Comparison of ENCODE assay signal across 8 cellular contexts in the genomic region with DNA sequence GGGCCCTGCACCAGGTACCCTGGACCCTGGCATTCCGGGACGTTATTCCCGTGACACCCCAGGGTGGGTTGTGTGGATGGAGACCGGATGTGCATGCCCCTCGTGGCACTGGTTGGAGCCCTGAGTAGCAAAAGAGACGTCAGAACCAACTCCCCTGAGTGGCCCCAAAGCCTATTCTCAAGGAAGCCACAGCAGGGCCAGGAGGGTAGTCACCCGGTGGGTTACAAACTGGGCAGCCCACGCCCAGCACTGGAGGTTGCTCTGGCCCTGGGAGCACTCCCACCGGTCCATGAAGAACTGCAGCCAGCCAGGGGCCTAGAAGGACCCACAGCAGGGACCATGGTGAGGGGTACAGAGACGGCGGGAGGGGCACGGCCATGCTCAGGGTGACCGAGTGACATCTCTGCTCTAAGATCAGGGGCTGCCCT. TPM values are rescaled to one million over a fixed set of nuclear protein-coding genes. Genes with fewer than 3 reads are reported as not detected.
DNase-seq lines count a peak whose midpoint lies in the region; ATAC-seq, FAIRE-seq and TF ChIP-seq lines count a peak whose summit lies in the region.

No MANE protein-coding gene starts in this region.

- intact Hi-C loops in adrenal gland (cut with DNase I): no loop called here

- no peaks in the 10 kb centered on the region for H3K36me3 Mint-ChIP-seq in mesothelial cell of epicardium

- no peaks in the 10 kb centered on the region for H3K27me3 Mint-ChIP-seq in mesothelial cell of epicardium (ENCODE audit: low read depth)

- no peaks in the 10 kb centered on the region for H3K9me3 ChIP-seq in adrenal gland (replicated peaks in 1 of 3)

- FAIRE-seq in HTR-8/SVneo (lab: Jason Lieb, UNC): peak; percentile 26

- peaks cover 43 to 70% of the 10 kb centered on the region in 2 donors for H3K4me1 ChIP-seq in adrenal gland (replicated peaks in 1 of 2)

- TF ChIP-seq POLR2A in adrenal gland (IDR thresholded peaks at IDR 0.05): no peak

- peak overlapping the region in 1 of 4 donors; percentile 53 for H3K4me3 ChIP-seq in adrenal gland

- H3K4me3 Mint-ChIP-seq in mesothelial cell of epicardium: peak overlapping the region; percentile 48

- no peaks in the 10 kb centered on the region for H3K36me3 ChIP-seq in adrenal gland (replicated peaks in 1 of 2)

- H3K4me1 Mint-ChIP-seq in mesothelial cell of epicardium: peaks cover 36% of the 10 kb centered on the region

- H3K9me3 Mint-ChIP-seq in mesothelial cell of epicardium: no peaks in the 10 kb centered on the region

- ATAC-seq in GM21723 (IDR thresholded peaks at IDR 0.05; ENCODE audit: unreplicated experiment): no peak
- ATAC-seq in GM21526 (IDR thresholded peaks at IDR 0.05; ENCODE audit: low FRiP score, unreplicated experiment): no peak

- H3K27ac ChIP-seq in adrenal gland: peak overlapping the region; percentile 62 to 92 (median 86)

- 28 to 42% (median 38%) methylated on average over 2 to 13 of the region's 13 CpGs for WGBS in adrenal gland, 4 donors

- H3K27me3 ChIP-seq in adrenal gland: no peaks in the 10 kb centered on the region

- H3K27ac Mint-ChIP-seq in mesothelial cell of epicardium: no peak overlapping the region

- DNase-seq in Ammon's horn (ENCODE audit: low spot score) (peak; percentile 16), HTR-8/SVneo (ENCODE audit: insufficient read length, low spot score) (no peak), adrenal gland (peak in 1 of 7 donors; percentile 76), mesothelial cell of epicardium (ENCODE audit: low spot score in 2 of 2, unreplicated experiment in 2 of 2) (no peak), GM03348 (ENCODE audit: low spot score) (no peak), cerebellum (ENCODE audit: low spot score) (no peak)

- TF ChIP-seq CTCF in adrenal gland (IDR thresholded peaks at IDR 0.05): no peak
- TF ChIP-seq CTCF in mesothelial cell of epicardium (IDR thresholded peaks at IDR 0.05; ENCODE audit: unreplicated experiment): no peak

RNA-seq across cellular contexts. Expression of a gene that starts 7.5 kb away (rescaled TPM):
- total RNA-seq in adrenal gland (10 to 100 TPM in 7 of 8 donors, 1 to 10 TPM in 1; 7.1 to 28.1 (median 18.3) TPM), mesothelial cell of epicardium (22.0 to 24.1 TPM (median 23.5 TPM) in 3 replicates), cerebellum (2.0 TPM)
- 10 to 100 TPM in 1 of 3 donors, 1 to 10 TPM in 2; 2.0 to 12.9 (median 6.9) TPM for polyA plus RNA-seq in adrenal gland

RNA-seq across cellular contexts. Expression of a gene that starts 7.6 kb away (rescaled TPM):
- total RNA-seq in adrenal gland (10 to 100 TPM; 14.4 to 98.8 (median 44.5) TPM), mesothelial cell of epicardium (41.6 to 46.6 TPM (median 44.3 TPM) in 3 replicates), cerebellum (9.8 TPM)
- polyA plus RNA-seq in adrenal gland: 100 to 1,000 TPM in 2 of 3 donors, 10 to 100 TPM in 1; 18.4 to 155 (median 150) TPM

RNA-seq across cellular contexts. Expression of a gene that starts 29.5 kb away (rescaled TPM):
- total RNA-seq in adrenal gland (100 to 1,000 TPM in 4 of 8 donors, 10 to 100 TPM in 4; 60.1 to 145 (median 99.4) TPM), mesothelial cell of epicardium (59.4 to 67.2 TPM (median 62.0 TPM) in 3 replicates), cerebellum (37.5 TPM)
- 100 to 1,000 TPM in 2 of 3 donors, 1 to 10 TPM in 1; 2.5 to 235 (median 195) TPM for polyA plus RNA-seq in adrenal gland

RNA-seq across cellular contexts. Expression of a gene that starts 43.8 kb away (rescaled TPM):
- total RNA-seq in adrenal gland (10 to 100 TPM in 2 of 8 donors, 1 to 10 TPM in 5, under 1 TPM in 1; 0.26 to 15.1 (median 4.6) TPM), mesothelial cell of epicardium (2.2 to 2.4 TPM (median 2.3 TPM) in 3 replicates), cerebellum (0.27 TPM)
- polyA plus RNA-seq in adrenal gland: 1 to 10 TPM; 2.0 to 9.2 (median 3.9) TPM

RNA-seq across cellular contexts. Expression of a gene that starts 49.4 kb away (rescaled TPM):
- total RNA-seq in adrenal gland (10 to 100 TPM in 3 of 8 donors, 1 to 10 TPM in 5; 4.7 to 29.6 (median 9.2) TPM), mesothelial cell of epicardium (14.2 to 17.2 TPM (median 15.5 TPM) in 3 replicates), cerebellum (4.0 TPM)
- polyA plus RNA-seq in adrenal gland: 1 to 10 TPM in 2 of 3 donors, not detected in 1; 8.1 to 8.3 TPM
